In the genomic region with DNA sequence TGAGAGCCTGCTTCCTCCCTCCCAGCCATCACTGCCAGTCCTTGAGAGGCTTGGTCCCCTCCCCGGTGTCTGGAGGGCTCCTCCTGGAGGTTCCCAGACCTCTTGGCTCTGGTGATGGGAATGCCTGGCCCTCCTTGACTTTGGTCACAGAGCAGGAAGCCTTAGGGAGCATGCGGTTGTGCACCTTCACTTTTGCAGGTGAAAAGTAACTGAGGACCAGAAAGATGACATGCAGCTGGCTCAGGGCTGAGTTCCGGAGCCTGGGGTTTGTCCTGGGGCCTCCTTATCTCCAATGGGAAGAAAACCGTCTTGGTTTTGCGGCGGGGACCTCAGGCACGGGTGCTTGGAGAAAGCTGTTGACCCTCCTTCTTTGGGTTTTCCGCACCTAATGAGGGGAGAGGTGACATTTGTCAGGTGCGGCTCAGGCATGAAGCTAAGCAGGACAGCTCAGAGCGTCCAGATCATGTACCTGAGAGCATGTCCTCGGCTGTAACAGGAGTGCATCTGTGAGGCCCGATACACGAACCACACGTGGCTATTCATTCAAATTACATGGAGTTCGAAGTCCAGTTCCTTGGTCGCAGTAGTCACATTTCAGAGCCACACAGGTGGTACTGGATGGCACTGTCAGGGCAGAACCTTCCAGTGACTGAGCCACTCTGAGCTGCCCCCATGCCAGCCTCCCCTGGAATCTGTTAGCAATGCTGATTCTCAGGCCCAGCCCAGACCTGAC, we compare ENCODE assay signal across 10 cellular contexts. TPM values are rescaled to one million over a fixed set of nuclear protein-coding genes. Genes with fewer than 3 reads are reported as not detected.
DNase-seq lines count a peak whose midpoint lies in the region; ATAC-seq and TF ChIP-seq lines count a peak whose summit lies in the region.
"Had no signal": no experiment of that assay in that cellular context is flagged by ENCODE, and none has a peak within 500 bp of the region (broad histone marks: within the 10 kb centered on the region; RNA-seq: fewer than 3 reads in every experiment).

No MANE protein-coding gene starts in this region.

- POLR2A ChIA-PET in SK-N-SH (lab: Yijun Ruan, JAX) = no interaction called here
- POLR2A ChIA-PET in PC-9 (lab: Charles Lee; ENCODE audit: unreplicated experiment) = interaction anchor here (0.6 kb wide), 1 partner anchor 13 kb away, joined by 3 read pairs; no protein-coding TSS in a partner anchor

- H3K79me2 ChIP-seq in SK-N-SH (ENCODE audit: insufficient read depth) (no peaks in the 10 kb centered on the region), PC-9 (ENCODE audit: low read depth) (no peaks in the 10 kb centered on the region)

- H3K4me3 ChIP-seq in SK-N-SH (ENCODE audit: low read depth in 2 of 2, low read length in 1 of 2) (no peak overlapping the region), PC-9 (peak overlapping the region; percentile 22; the same call in 1 of the 2 replicates)
- H3K4me3 ChIP-seq: A549 had no signal

- peak overlapping the region; percentile 86 to 95 (median 93) for H3K4me3 Mint-ChIP-seq in immature natural killer cell
- H3K4me3 Mint-ChIP-seq in stimulated activated naive B cell treated with anti-CD40 and anti-IgM and Interleukin-4, amounts not matched to agents 10 μg/mL and 1 μg/mL and 100 μg/mL, for 72 hours = peak overlapping the region; percentile 79 to 80

- H3K9me3 ChIP-seq in SK-N-SH = no peaks in the 10 kb centered on the region
- H3K9me3 ChIP-seq in PC-9 (ENCODE audit: insufficient read depth, low read depth) = no peaks in the 10 kb centered on the region
- H3K9me3 ChIP-seq: A549 had no signal

- no peaks in the 10 kb centered on the region for H3K9me2 ChIP-seq in SK-N-SH
- H3K9me2 ChIP-seq in PC-9 (ENCODE audit: insufficient read depth) = no peaks in the 10 kb centered on the region

- no peak overlapping the region for H3K27ac ChIP-seq in SK-N-SH (ENCODE audit: low read depth in 2 of 2, low read length in 1 of 2)
- H3K27ac ChIP-seq in PC-9 = no peak overlapping the region
- H3K27ac ChIP-seq: A549 had no signal

- peaks cover 0 to 2% (median 0%) of the 10 kb centered on the region in 6 donors for H3K9me3 Mint-ChIP-seq in immature natural killer cell
- no peaks in the 10 kb centered on the region for H3K9me3 Mint-ChIP-seq in stimulated activated naive B cell treated with anti-CD40 and anti-IgM and Interleukin-4, amounts not matched to agents 10 μg/mL and 1 μg/mL and 100 μg/mL, for 72 hours

- peaks cover 0 to 14% (median 11%) of the 10 kb centered on the region in 3 donors for H3K36me3 Mint-ChIP-seq in immature natural killer cell
- H3K36me3 Mint-ChIP-seq in stimulated activated naive B cell treated with anti-CD40 and anti-IgM and Interleukin-4, amounts not matched to agents 10 μg/mL and 1 μg/mL and 100 μg/mL, for 72 hours = no peaks in the 10 kb centered on the region

- H3F3A ChIP-seq in SK-N-SH (replicated peaks; ENCODE audit: insufficient read depth) (no peaks in the 10 kb centered on the region), PC-9 (ENCODE audit: insufficient read depth, low read depth) (peaks cover 7% of the 10 kb centered on the region; the same call in 1 of the 2 replicates)

- BruUV-seq in PC-9 (replicated peaks; lab: Mats Ljungman, UMichigan) = no TSS peak

- TF ChIP-seq CTCF in SK-N-SH (IDR thresholded peaks at IDR 0.05) = no peak
- TF ChIP-seq CTCF in PC-9 (conservative IDR thresholded peaks at IDR 0.05) = no peak

- no peaks in the 10 kb centered on the region for H4K20me1 ChIP-seq in SK-N-SH (ENCODE audit: insufficient read depth)
- H4K20me1 ChIP-seq in PC-9 (ENCODE audit: insufficient read depth) = no peaks in the 10 kb centered on the region

- WGBS in SK-N-SH (ENCODE audit: low lambda C conversion rate) = 81% methylated on average over 7 of the region's 16 CpGs

- no peak overlapping the region for H2AFZ ChIP-seq in SK-N-SH (ENCODE audit: low read depth)
- no peak overlapping the region for H2AFZ ChIP-seq in PC-9

- H3K36me3 ChIP-seq in SK-N-SH (replicated peaks in 1 of 2; ENCODE audit: control insufficient read depth in 1 of 2, insufficient read depth in 2 of 2, low read length in 1 of 2) = no peaks in the 10 kb centered on the region
- no peaks in the 10 kb centered on the region for H3K36me3 ChIP-seq in PC-9 (ENCODE audit: low read depth)

- CTCF ChIA-PET in SK-N-SH (lab: Yijun Ruan, JAX) = interaction anchor here (0.9 kb wide), 1 partner anchor 11 kb away, joined by 3 read pairs; no protein-coding TSS in a partner anchor
- CTCF ChIA-PET in PC-9 (lab: Charles Lee) = no interaction called here

- DNase-seq in SK-N-SH (no peak), PC-9 (no peak), immature natural killer cell (no peak), AG08396 (ENCODE audit: low spot score) (no peak), NCI-H1092 treated with DMSO at 0.1 percent for 48 hours (lab: John Stamatoyannopoulos, UW) (no peak)
- no peak for DNase-seq in stimulated activated naive B cell treated with anti-CD40 and anti-IgM and Interleukin-4, amounts not matched to agents 10 μg/mL and 1 μg/mL and 100 μg/mL, for 72 hours
- DNase-seq: glutamatergic neuron had no signal

- no peaks in the 10 kb centered on the region; the same call in 1 of the 2 replicates for H3K27me3 ChIP-seq in SK-N-SH (ENCODE audit: insufficient read depth)
- no peaks in the 10 kb centered on the region for H3K27me3 ChIP-seq in PC-9 (ENCODE audit: insufficient read depth, low read depth)

- peaks cover 25 to 36% of the 10 kb centered on the region in 2 donors for H3K4me1 Mint-ChIP-seq in immature natural killer cell
- peaks cover 20 to 38% of the 10 kb centered on the region in 2 donors for H3K4me1 Mint-ChIP-seq in stimulated activated naive B cell treated with anti-CD40 and anti-IgM and Interleukin-4, amounts not matched to agents 10 μg/mL and 1 μg/mL and 100 μg/mL, for 72 hours

- no peak for ATAC-seq in SK-N-SH treated with all-trans-retinoic acid at 6 μM for 48 hours
- ATAC-seq in stimulated activated naive B cell treated with anti-CD40 and anti-IgM and Interleukin-4, amounts not matched to agents 10 μg/mL and 1 μg/mL and 100 μg/mL, for 72 hours (replicated peaks) = no peak
- no peak for ATAC-seq in HG02973 (IDR thresholded peaks at IDR 0.05; ENCODE audit: unreplicated experiment)

- TF ChIP-seq EP300 in SK-N-SH (IDR thresholded peaks at IDR 0.05; ENCODE audit: borderline replicate concordance in 1 of 2, low read depth in 1 of 2, low read length in 1 of 2) = no peak

- H3K4me1 ChIP-seq in SK-N-SH (ENCODE audit: control insufficient read depth in 1 of 2, insufficient read depth in 2 of 2, low read depth in 1 of 2, low read length in 1 of 2) (no peaks in the 10 kb centered on the region), PC-9 (replicated peaks; ENCODE audit: insufficient read depth) (peaks cover 12% of the 10 kb centered on the region)
- H3K4me1 ChIP-seq: A549 had no signal

- TF ChIP-seq RAD21 in SK-N-SH (IDR thresholded peaks at IDR 0.05; ENCODE audit: low read length) = no peak

- H3K9ac ChIP-seq in SK-N-SH = no peak overlapping the region

- peak overlapping the region; percentile 33; the same call in 1 of the 2 replicates for H3K4me2 ChIP-seq in SK-N-SH
- peak overlapping the region; percentile 58 for H3K4me2 ChIP-seq in PC-9
- H3K4me2 ChIP-seq: A549 had no signal

- intact Hi-C loops in PC-9 (cut with micrococcal nuclease; ENCODE audit: unreplicated experiment) = no loop called here

- H3K27ac Mint-ChIP-seq in immature natural killer cell = peak overlapping the region; percentile 94 to 99 (median 96)
- peak overlapping the region; percentile 81 for H3K27ac Mint-ChIP-seq in stimulated activated naive B cell treated with anti-CD40 and anti-IgM and Interleukin-4, amounts not matched to agents 10 μg/mL and 1 μg/mL and 100 μg/mL, for 72 hours

- peaks cover 7 to 16% (median 12%) of the 10 kb centered on the region in 3 donors for H3K27me3 Mint-ChIP-seq in immature natural killer cell (ENCODE audit: low read depth in 3 of 3)
- H3K27me3 Mint-ChIP-seq in stimulated activated naive B cell treated with anti-CD40 and anti-IgM and Interleukin-4, amounts not matched to agents 10 μg/mL and 1 μg/mL and 100 μg/mL, for 72 hours = no peaks in the 10 kb centered on the region

TF ChIP-seq in SK-N-SH, 30 proteins besides CTCF, POLR2A, EP300 and RAD21 (continues in another document):
- TF ChIP-seq RFX5 (IDR thresholded peaks at IDR 0.05; ENCODE audit: low read length) = no peak
- TF ChIP-seq EZH2phosphoT487 (IDR thresholded peaks at IDR 0.05; ENCODE audit: borderline replicate concordance, low read depth) = no peak
- TF ChIP-seq TEAD4 (IDR thresholded peaks at IDR 0.05; ENCODE audit: borderline replicate concordance, insufficient read depth) = no peak
- no peak for TF ChIP-seq SMC3 (IDR thresholded peaks at IDR 0.05; ENCODE audit: low read depth, low read length)

TF ChIP-seq in SK-N-SH treated with all-trans-retinoic acid at 6 μM for 48 hours, 23 proteins besides CTCF, POLR2A, EP300 and RAD21:
- TF ChIP-seq ZNF565 (CRISPR knock-in tag; conservative IDR thresholded peaks at IDR 0.05; ENCODE audit: low read depth) = no peak
- TF ChIP-seq, protein P1, sequence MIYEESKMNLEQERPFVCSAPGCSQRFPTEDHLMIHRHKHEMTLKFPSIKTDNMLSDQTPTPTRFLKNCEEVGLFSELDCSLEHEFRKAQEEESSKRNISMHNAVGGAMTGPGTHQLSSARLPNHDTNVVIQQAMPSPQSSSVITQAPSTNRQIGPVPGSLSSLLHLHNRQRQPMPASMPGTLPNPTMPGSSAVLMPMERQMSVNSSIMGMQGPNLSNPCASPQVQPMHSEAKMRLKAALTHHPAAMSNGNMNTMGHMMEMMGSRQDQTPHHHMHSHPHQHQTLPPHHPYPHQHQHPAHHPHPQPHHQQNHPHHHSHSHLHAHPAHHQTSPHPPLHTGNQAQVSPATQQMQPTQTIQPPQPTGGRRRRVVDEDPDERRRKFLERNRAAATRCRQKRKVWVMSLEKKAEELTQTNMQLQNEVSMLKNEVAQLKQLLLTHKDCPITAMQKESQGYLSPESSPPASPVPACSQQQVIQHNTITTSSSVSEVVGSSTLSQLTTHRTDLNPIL (CRISPR knock-in tag; IDR thresholded peaks at IDR 0.05; ENCODE audit: low read depth) = no peak
- TF ChIP-seq ZNF8 (CRISPR knock-in tag; IDR thresholded peaks at IDR 0.05) = no peak
- TF ChIP-seq OSR1 (CRISPR knock-in tag; IDR thresholded peaks at IDR 0.05) = no peak

RNA-seq across cellular contexts. Expression of a gene that starts 0.6 kb away (rescaled TPM):
- polyA plus RNA-seq in SK-N-SH (2012; rRNA removed) (0.06 and 0.08 TPM in 2 replicates), immature natural killer cell (10 to 100 TPM in 2 of 3 donors, 1 to 10 TPM in 1; 4.0 to 24.2 (median 11.1) TPM)
- 0.05 TPM in 2 replicates for polyA plus RNA-seq in SK-N-SH (2012; cell fraction: cytosol; rRNA removed)
- 0.15 and 0.25 TPM in 2 replicates for polyA plus RNA-seq in SK-N-SH (2012; cell fraction: nucleus; rRNA removed)
- 2.5 and 3.4 TPM in 2 replicates for total RNA-seq in PC-9 (2021)
- polyA plus RNA-seq: A549 had no signal

RNA-seq across cellular contexts. Expression of a gene that starts 44.6 kb away (rescaled TPM):
- polyA plus RNA-seq in SK-N-SH (2012; rRNA removed) (not detected in 2 replicates), immature natural killer cell (not detected)
- polyA plus RNA-seq in SK-N-SH (2012; cell fraction: cytosol; rRNA removed) = 0.04 TPM in 1 of 2 replicates, not detected in the other
- polyA plus RNA-seq in SK-N-SH (2012; cell fraction: nucleus; rRNA removed) = not detected in 2 replicates
- not detected in 2 replicates for total RNA-seq in PC-9 (2021)
- polyA plus RNA-seq: A549 had no signal
